ENCODE assay signal across 23 cellular contexts in genomic region chr2:46210063-46210462, GRCh38.
"Had no signal": no experiment of that assay in that cellular context is flagged by ENCODE, and none has a peak within 500 bp of the region (broad histone marks: within the 10 kb centered on the region; RNA-seq: fewer than 3 reads in every experiment).

No MANE protein-coding gene starts in this region.

- DNase-seq: Kasumi-1, MM.1S, NCI-H1105, NCI-H1417, NCI-H1436 treated with DMSO at 0.1 percent for 48 hours, NCI-H1694, NCI-H1930, NCI-H2081, NCI-H2107, NCI-H2227 treated with DMSO at 0.1 percent for 48 hours, NCI-H524 treated with DMSO at 0.1 percent for 48 hours, NCI-H69, NCI-H774, PC-3, SHP77, SK-N-SH, SW 1271 had no signal

- H3K4me3 ChIP-seq: K562 had no signal

- ATAC-seq: K562, Panc1, PC-3 had no signal

- H3K27ac ChIP-seq: HL-60, KMS-11, RWPE1 had no signal

- FAIRE-seq: HTR-8/SVneo, K562 had no signal
